ENCODE assay signal across 11 cellular contexts in genomic region chr5:142017832-142018427, GRCh38. TPM values are rescaled to one million over a fixed set of nuclear protein-coding genes. Genes with fewer than 3 reads are reported as not detected.
A peak's percentile ranks its signal among the peaks of the same experiment; 100 is the strongest.
DNase-seq lines count a peak whose midpoint lies in the region; ATAC-seq, FAIRE-seq and TF ChIP-seq lines count a peak whose summit lies in the region.
"Had no signal": no experiment of that assay in that cellular context is flagged by ENCODE, and none has a peak within 500 bp of the region (broad histone marks: within the 10 kb centered on the region; RNA-seq: fewer than 3 reads in every experiment).

No MANE protein-coding gene starts in this region.

- H3K27ac ChIP-seq in CD4-positive, alpha-beta T cell (ENCODE audit: low read depth, low read length) = no peak overlapping the region
- no peak overlapping the region for H3K27ac ChIP-seq in pancreas
- H3K27ac ChIP-seq: HL-60 had no signal

- H3K4me3 ChIP-seq in pancreas = no peak overlapping the region

- DNase-seq in CD4-positive, alpha-beta T cell = no peak
- DNase-seq in astrocyte of the hippocampus (ENCODE audit: low read depth, low spot score) (peak; percentile 76), pancreas (no peak), HPDE6-E6E7 (ENCODE audit: extremely low spot score) (no peak), nephron progenitor cell (no peak)
- DNase-seq: DMS53; stimulated activated CD4-positive, alpha-beta T cell treated with anti-CD3 and anti-CD28 coated beads, Interleukin-12 subunit alpha, Interleukin-12 subunit beta, amount 100 ng/mL, for 4 hours had no signal

- no peak overlapping the region for H3K4me3 Mint-ChIP-seq in CD4-positive, alpha-beta T cell
- H3K4me3 Mint-ChIP-seq in nephron progenitor cell = no peak overlapping the region

- H3K36me3 Mint-ChIP-seq in CD4-positive, alpha-beta T cell (ENCODE audit: low read depth) = no peaks in the 10 kb centered on the region
- peaks cover 6% of the 10 kb centered on the region for H3K36me3 Mint-ChIP-seq in nephron progenitor cell (ENCODE audit: low read depth)

- H3K9me3 Mint-ChIP-seq in CD4-positive, alpha-beta T cell = peaks cover 3% of the 10 kb centered on the region
- peaks cover 14% of the 10 kb centered on the region for H3K9me3 Mint-ChIP-seq in nephron progenitor cell

- ATAC-seq in CD4-positive, alpha-beta T cell (ENCODE audit: poor library complexity) = no peak
- ATAC-seq in GM19025 (IDR thresholded peaks at IDR 0.05; ENCODE audit: low read depth, unreplicated experiment) = peak; percentile 38
- peak; percentile 44 for ATAC-seq in HG03460 (IDR thresholded peaks at IDR 0.05; ENCODE audit: unreplicated experiment)
- no peak for ATAC-seq in pancreas
- no peak for ATAC-seq in activated CD4-positive, CD25-positive, alpha-beta regulatory T cell treated with anti-CD3 and anti-CD28 coated beads, Interleukin-2, amount 50 U/mL, for 24 hours

- no peaks in the 10 kb centered on the region for H3K36me3 ChIP-seq in pancreas

- no peak for FAIRE-seq in pancreas (lab: Jason Lieb, UNC)

- no peak for TF ChIP-seq CTCF in CD4-positive, alpha-beta T cell (IDR thresholded peaks at IDR 0.05)
- TF ChIP-seq CTCF in pancreas (IDR thresholded peaks at IDR 0.05) (no peak), nephron progenitor cell (IDR thresholded peaks at IDR 0.05) (no peak)

- CTCF ChIA-PET in CD4-positive, alpha-beta T cell (lab: Charles Lee) = interaction anchor here (0.9 to 1.6 kb wide), 4 partner anchors 49 to 695 kb away, joined by 3 read pairs; partner anchors contain the start of gene RNF14

- intact Hi-C loops in CD4-positive, alpha-beta T cell (cut with DNase I, micrococcal nuclease) = loop anchor here (10.0 kb wide), 2 partner anchors 207 to 337 kb away; no protein-coding TSS in a partner anchor
- intact Hi-C loops in pancreas (cut with DNase I) = loop anchor here in 1 of 3 donors (10.0 kb wide), 1 partner anchor 127 kb away; no protein-coding TSS in a partner anchor

- H3K27ac Mint-ChIP-seq in CD4-positive, alpha-beta T cell = peak overlapping the region; percentile 89
- H3K27ac Mint-ChIP-seq in nephron progenitor cell = no peak overlapping the region

- H3K4me1 ChIP-seq in pancreas = peaks cover 0 to 16% (median 0%) of the 10 kb centered on the region in 3 donors

- H3K9me3 ChIP-seq in CD4-positive, alpha-beta T cell (ENCODE audit: control insufficient read depth, low read length) = no peaks in the 10 kb centered on the region
- no peaks in the 10 kb centered on the region for H3K9me3 ChIP-seq in pancreas

- POLR2A ChIA-PET in CD4-positive, alpha-beta T cell (lab: Charles Lee) = no interaction called here

- H3K27me3 Mint-ChIP-seq in CD4-positive, alpha-beta T cell = no peaks in the 10 kb centered on the region
- peaks cover 25% of the 10 kb centered on the region for H3K27me3 Mint-ChIP-seq in nephron progenitor cell (ENCODE audit: low read depth, poor library complexity)

- H3K27me3 ChIP-seq in CD4-positive, alpha-beta T cell (ENCODE audit: control insufficient read depth, insufficient read depth, low read length) = no peaks in the 10 kb centered on the region
- no peaks in the 10 kb centered on the region for H3K27me3 ChIP-seq in pancreas

- 87 to 93% methylated on average over 5 of the region's 5 CpGs for WGBS in pancreas, 2 donors

- H3K4me1 Mint-ChIP-seq in CD4-positive, alpha-beta T cell (ENCODE audit: low read depth) = peaks cover 62% of the 10 kb centered on the region
- peaks cover 24% of the 10 kb centered on the region for H3K4me1 Mint-ChIP-seq in nephron progenitor cell

RNA-seq across cellular contexts. Expression of gene GNPDA1, which starts 5.1 kb away (rescaled TPM):
- total RNA-seq in CD4-positive, alpha-beta T cell = 1 to 10 TPM; 5.8 to 6.6 TPM
- total RNA-seq in pancreas = 10 to 100 TPM in 1 of 6 donors, 1 to 10 TPM in 5; 4.1 to 15.2 (median 7.4) TPM
- polyA plus RNA-seq in pancreas = 10 to 100 TPM in 1 of 2 donors, 1 to 10 TPM in 1; 8.7 to 15.5 TPM

RNA-seq across cellular contexts. Expression of gene RNF14, which starts 49.0 kb away (rescaled TPM):
- 10 to 100 TPM in 1 of 2 experiments, 1 to 10 TPM in 1; 8.9 to 10.7 TPM for total RNA-seq in CD4-positive, alpha-beta T cell
- 10 to 100 TPM; 15.4 to 30.4 (median 21.6) TPM for total RNA-seq in pancreas
- polyA plus RNA-seq in pancreas = 10 to 100 TPM in 1 of 2 donors, 1 to 10 TPM in 1; 7.8 to 18.4 TPM

RNA-seq across cellular contexts. Expression of gene PCDH12, which starts 59.9 kb away (rescaled TPM):
- not detected for total RNA-seq in CD4-positive, alpha-beta T cell
- 1 to 10 TPM in 3 of 6 donors, under 1 TPM in 3; 0.32 to 1.7 (median 0.93) TPM for total RNA-seq in pancreas
- polyA plus RNA-seq in pancreas = 1 to 10 TPM in 1 of 2 donors, under 1 TPM in 1; 0.65 to 1.6 TPM

Comparison
In these comparisons a context has a peak if more than half of its experiments do, and no peak if none do; other contexts are left out.
1. ATAC-seq: peak in GM19025 (single experiment) and HG03460 (single experiment); none in CD4-positive, alpha-beta T cell (single experiment), pancreas (0 of 4) and activated CD4-positive, CD25-positive, alpha-beta regulatory T cell treated with anti-CD3 and anti-CD28 coated beads, Interleukin-2, amount 50 U/mL, for 24 hours (0 of 2).